In genomic region chr7:147981072-147981813, GRCh38 we compare ENCODE assay signal across 1 cellular context.
TF ChIP-seq lines count a peak whose summit lies in the region.

No MANE protein-coding gene starts in this region.

TF ChIP-seq in GM23338, 12 proteins besides CTCF, POLR2A, EP300 and RAD21 (continued from another document):
- no peak for TF ChIP-seq ZNF462 (CRISPR knock-in tag; IDR thresholded peaks at IDR 0.05)
- TF ChIP-seq ZNF114 (CRISPR knock-in tag; IDR thresholded peaks at IDR 0.05), result no peak
- no peak for TF ChIP-seq STAT1 (IDR thresholded peaks at IDR 0.05; ENCODE audit: unreplicated experiment)
TF ChIP-seq in GM23338: peak in this region for 0.
